10 cellular contexts compared by ENCODE assay signal in genomic region chr2:135807874-135808273, GRCh38. TPM values are rescaled to one million over a fixed set of nuclear protein-coding genes. Genes with fewer than 3 reads are reported as not detected.
"Had no signal": no experiment of that assay in that cellular context is flagged by ENCODE, and none has a peak within 500 bp of the region (broad histone marks: within the 10 kb centered on the region; RNA-seq: fewer than 3 reads in every experiment).

No MANE protein-coding gene starts in this region.

RNA-seq across cellular contexts. Expression of gene LCT, which starts 29.1 kb away (rescaled TPM):
- total RNA-seq: aorta, ascending aorta, astrocyte, body of pancreas, breast epithelium, bronchial epithelial cell, cardiac septum, chondrocyte had no signal
- polyA plus RNA-seq: adrenal gland, cardiac muscle cell had no signal
